ENCODE assay signal across 20 cellular contexts in genomic region chr16:86090461-86091170, GRCh38.
"Had no signal": no experiment of that assay in that cellular context is flagged by ENCODE, and none has a peak within 500 bp of the region (broad histone marks: within the 10 kb centered on the region; RNA-seq: fewer than 3 reads in every experiment).

No MANE protein-coding gene starts in this region.

- H3K27me3 ChIP-seq: esophagus muscularis mucosa, gastroesophageal sphincter, testis, upper lobe of left lung had no signal

- H3K4me1 ChIP-seq: adrenal gland, breast epithelium, testis had no signal

- ATAC-seq: activated CD8-positive, alpha-beta memory T cell treated with anti-CD3 and anti-CD28 coated beads, Interleukin-2, amount 10 ng/mL, durations not matched to agents 7 days and 5 days; gastroesophageal sphincter had no signal

- H3K27me3 Mint-ChIP-seq: activated CD4-positive, alpha-beta memory T cell treated with anti-CD3 and anti-CD28 coated beads, Interleukin-2, amount 10 ng/mL, durations not matched to agents 7 days and 5 days; activated CD8-positive, alpha-beta memory T cell treated with anti-CD3 and anti-CD28 coated beads, Interleukin-2, amount 10 ng/mL, durations not matched to agents 7 days and 5 days; activated naive CD4-positive, alpha-beta T cell treated with anti-CD3 and anti-CD28 coated beads, Interleukin-2, amount 10 ng/mL, durations not matched to agents 7 days and 5 days; dendritic cell treated with granulocyte-macrophage colony-stimulating factor and Interleukin-4, amounts not matched to agents 40 ng/mL and 50 ng/mL, for 4 days had no signal

- H3K9me3 Mint-ChIP-seq: activated CD4-positive, alpha-beta memory T cell treated with anti-CD3 and anti-CD28 coated beads, Interleukin-2, amount 10 ng/mL, durations not matched to agents 7 days and 5 days; activated naive CD4-positive, alpha-beta T cell treated with anti-CD3 and anti-CD28 coated beads, Interleukin-2, amount 10 ng/mL, durations not matched to agents 7 days and 5 days; dendritic cell treated with granulocyte-macrophage colony-stimulating factor and Interleukin-4, amounts not matched to agents 40 ng/mL and 50 ng/mL, for 4 days; nephron had no signal

- DNase-seq: activated CD4-positive, alpha-beta memory T cell treated with anti-CD3 and anti-CD28 coated beads, Interleukin-2, amount 10 ng/mL, durations not matched to agents 7 days and 5 days; activated CD4-positive, alpha-beta T cell treated with anti-CD3 and anti-CD28 coated beads for 4 hours; activated CD8-positive, alpha-beta memory T cell treated with anti-CD3 and anti-CD28 coated beads, Interleukin-2, amount 10 ng/mL, durations not matched to agents 7 days and 5 days; activated naive CD4-positive, alpha-beta T cell treated with anti-CD3 and anti-CD28 coated beads, Interleukin-2, amount 10 ng/mL, durations not matched to agents 7 days and 5 days; effector CD8-positive, alpha-beta T cell; mesendoderm; occipital lobe; stimulated activated CD4-positive, alpha-beta T cell treated with anti-CD3 and anti-CD28 coated beads, Interleukin-12 subunit alpha, Interleukin-12 subunit beta, amount 100 ng/mL, for 4 hours; stimulated activated CD4-positive, alpha-beta T cell treated with anti-CD3 and anti-CD28 coated beads, Interleukin-2, amount 100 ng/mL, for 24 hours; stomach; SW 1271; T-helper 2 cell; testis; upper lobe of left lung had no signal

- H3K9me3 ChIP-seq: adrenal gland, breast epithelium, esophagus muscularis mucosa, gastroesophageal sphincter, stomach, testis, upper lobe of left lung had no signal

- H3K4me3 ChIP-seq: adrenal gland, breast epithelium, esophagus muscularis mucosa, gastroesophageal sphincter, stomach, testis, upper lobe of left lung had no signal

- H3K27ac ChIP-seq: adrenal gland, breast epithelium, esophagus muscularis mucosa, gastroesophageal sphincter, stomach, testis had no signal

- H3K36me3 Mint-ChIP-seq: activated CD8-positive, alpha-beta memory T cell treated with anti-CD3 and anti-CD28 coated beads, Interleukin-2, amount 10 ng/mL, durations not matched to agents 7 days and 5 days; activated naive CD4-positive, alpha-beta T cell treated with anti-CD3 and anti-CD28 coated beads, Interleukin-2, amount 10 ng/mL, durations not matched to agents 7 days and 5 days had no signal

- H3K27ac Mint-ChIP-seq: activated CD4-positive, alpha-beta memory T cell treated with anti-CD3 and anti-CD28 coated beads, Interleukin-2, amount 10 ng/mL, durations not matched to agents 7 days and 5 days; activated CD8-positive, alpha-beta memory T cell treated with anti-CD3 and anti-CD28 coated beads, Interleukin-2, amount 10 ng/mL, durations not matched to agents 7 days and 5 days; activated naive CD4-positive, alpha-beta T cell treated with anti-CD3 and anti-CD28 coated beads, Interleukin-2, amount 10 ng/mL, durations not matched to agents 7 days and 5 days; dendritic cell treated with granulocyte-macrophage colony-stimulating factor and Interleukin-4, amounts not matched to agents 40 ng/mL and 50 ng/mL, for 4 days; nephron had no signal

- H3K36me3 ChIP-seq: adrenal gland, breast epithelium, esophagus muscularis mucosa, gastroesophageal sphincter, stomach, upper lobe of left lung had no signal

- H3K4me3 Mint-ChIP-seq: activated CD4-positive, alpha-beta memory T cell treated with anti-CD3 and anti-CD28 coated beads, Interleukin-2, amount 10 ng/mL, durations not matched to agents 7 days and 5 days; activated CD8-positive, alpha-beta memory T cell treated with anti-CD3 and anti-CD28 coated beads, Interleukin-2, amount 10 ng/mL, durations not matched to agents 7 days and 5 days; activated naive CD4-positive, alpha-beta T cell treated with anti-CD3 and anti-CD28 coated beads, Interleukin-2, amount 10 ng/mL, durations not matched to agents 7 days and 5 days; dendritic cell treated with granulocyte-macrophage colony-stimulating factor and Interleukin-4, amounts not matched to agents 40 ng/mL and 50 ng/mL, for 4 days; nephron had no signal

- H3K4me1 Mint-ChIP-seq: activated CD4-positive, alpha-beta memory T cell treated with anti-CD3 and anti-CD28 coated beads, Interleukin-2, amount 10 ng/mL, durations not matched to agents 7 days and 5 days; nephron had no signal
